In the genomic region with DNA sequence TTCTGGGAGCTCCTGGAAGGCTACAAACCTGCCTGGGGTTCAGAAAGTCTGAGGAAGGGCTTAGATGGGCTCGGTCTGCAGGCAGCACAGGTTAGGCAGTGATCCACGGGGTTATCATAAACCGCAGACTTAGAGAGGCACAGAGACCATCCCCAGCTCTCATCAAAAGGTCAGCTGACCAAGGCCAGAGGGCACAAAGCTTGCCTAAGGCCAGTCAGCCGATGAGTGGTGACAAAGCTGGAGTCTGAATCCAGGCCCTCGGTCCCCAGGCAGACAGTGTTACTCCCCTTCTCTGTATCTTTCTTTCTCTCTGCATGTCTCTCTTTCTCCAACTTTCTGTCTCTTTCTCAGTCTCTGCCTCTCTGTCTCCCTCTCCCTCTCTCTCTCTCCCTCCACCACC, we compare ENCODE assay signal across 22 cellular contexts. TPM values are rescaled to one million over a fixed set of nuclear protein-coding genes. Genes with fewer than 3 reads are reported as not detected.
A peak's percentile ranks its signal among the peaks of the same experiment; 100 is the strongest.
DNase-seq lines count a peak whose midpoint lies in the region; ATAC-seq and TF ChIP-seq lines count a peak whose summit lies in the region.
"Had no signal": no experiment of that assay in that cellular context is flagged by ENCODE, and none has a peak within 500 bp of the region (broad histone marks: within the 10 kb centered on the region; RNA-seq: fewer than 3 reads in every experiment).

No MANE protein-coding gene starts in this region.

- intact Hi-C loops in spleen (cut with DNase I; ENCODE audit: low total_unique reads) = no loop called here

- POLR2A ChIA-PET in WTC11 (lab: Charles Lee) = no interaction called here

- ATAC-seq in GM23338 = peak; percentile 14; the same call in 1 of the 3 replicates
- no peak for ATAC-seq in WTC11
- ATAC-seq: natural killer cell treated with Interleukin-12 subunit alpha and Interleukin-12 subunit beta and Interleukin-15 and Interleukin-18, amount 100 ng/mL, for 72 hours had no signal

- H3K27me3 ChIP-seq in GM23338 (ENCODE audit: insufficient read depth) = no peaks in the 10 kb centered on the region
- no peaks in the 10 kb centered on the region for H3K27me3 ChIP-seq in layer of hippocampus (ENCODE audit: control insufficient read depth, insufficient read depth, low read length)
- peaks cover 0 to 13% (median 0%) of the 10 kb centered on the region in 7 donors for H3K27me3 ChIP-seq in spleen (replicated peaks in 1 of 7)
- H3K27me3 ChIP-seq: BLaER1, vagina had no signal

- H3K4me3 ChIP-seq in GM23338 (no peak overlapping the region), spleen (no peak overlapping the region)
- H3K4me3 ChIP-seq: BLaER1, MG63, skin epidermis, vagina had no signal

- no peak overlapping the region for H3K27ac ChIP-seq in GM23338 (ENCODE audit: low read depth)
- H3K27ac ChIP-seq in layer of hippocampus (ENCODE audit: low read depth, low read length) = peak overlapping the region; percentile 2
- H3K27ac ChIP-seq in spleen = peak overlapping the region in 7 of 8 donors; percentile 9 to 56 (median 42)
- H3K27ac ChIP-seq: BLaER1, skin epidermis, vagina had no signal

- H3K79me2 ChIP-seq in GM23338 (replicated peaks; ENCODE audit: insufficient read depth) = no peaks in the 10 kb centered on the region

- H3K4me1 ChIP-seq in GM23338 (ENCODE audit: insufficient read depth) = peaks cover under 1% of the 10 kb centered on the region; the same call in 1 of the 2 replicates
- H3K4me1 ChIP-seq in spleen = peaks cover 0 to 47% (median 8%) of the 10 kb centered on the region in 6 donors

- H3F3A ChIP-seq in GM23338 (replicated peaks; ENCODE audit: low read depth) = no peaks in the 10 kb centered on the region

- H3K27ac Mint-ChIP-seq in GM23338 (no peak overlapping the region), WTC11 (0 out of 2 replicates have a peak overlapping the region, but pooled peaks have one; percentile 13)
- H3K27ac Mint-ChIP-seq: activated CD4-positive, alpha-beta T cell treated with anti-CD3 and anti-CD28 coated beads, Interleukin-2, amount 10 ng/mL, durations not matched to agents 24 days and 14 days; activated naive CD4-positive, alpha-beta T cell treated with anti-CD3 and anti-CD28 coated beads, Interleukin-2, amount 10 ng/mL, durations not matched to agents 7 days and 5 days; natural killer cell treated with Interleukin-12 subunit alpha and Interleukin-12 subunit beta and Interleukin-15 and Interleukin-18, amount 100 ng/mL, for 72 hours had no signal

- 68 to 83% (median 79%) methylated on average over 5 of the region's 5 CpGs for WGBS in spleen, 5 donors

- peaks cover 12% of the 10 kb centered on the region for H3K4me1 Mint-ChIP-seq in GM23338
- peaks cover 6% of the 10 kb centered on the region for H3K4me1 Mint-ChIP-seq in WTC11
- H3K4me1 Mint-ChIP-seq: activated CD4-positive, alpha-beta T cell treated with anti-CD3 and anti-CD28 coated beads, Interleukin-2, amount 10 ng/mL, durations not matched to agents 24 days and 14 days; activated naive CD4-positive, alpha-beta T cell treated with anti-CD3 and anti-CD28 coated beads, Interleukin-2, amount 10 ng/mL, durations not matched to agents 7 days and 5 days had no signal

- H2AFZ ChIP-seq in GM23338 = no peak overlapping the region

- no peaks in the 10 kb centered on the region for H3K36me3 Mint-ChIP-seq in GM23338 (ENCODE audit: low read depth)
- no peaks in the 10 kb centered on the region for H3K36me3 Mint-ChIP-seq in WTC11
- H3K36me3 Mint-ChIP-seq: activated naive CD4-positive, alpha-beta T cell treated with anti-CD3 and anti-CD28 coated beads, Interleukin-2, amount 10 ng/mL, durations not matched to agents 7 days and 5 days; natural killer cell treated with Interleukin-12 subunit alpha and Interleukin-12 subunit beta and Interleukin-15 and Interleukin-18, amount 100 ng/mL, for 72 hours had no signal

- H3K4me3 Mint-ChIP-seq in GM23338 (no peak overlapping the region), WTC11 (no peak overlapping the region)
- H3K4me3 Mint-ChIP-seq: activated CD4-positive, alpha-beta T cell treated with anti-CD3 and anti-CD28 coated beads, Interleukin-2, amount 10 ng/mL, durations not matched to agents 24 days and 14 days; activated naive CD4-positive, alpha-beta T cell treated with anti-CD3 and anti-CD28 coated beads, Interleukin-2, amount 10 ng/mL, durations not matched to agents 7 days and 5 days; natural killer cell treated with Interleukin-12 subunit alpha and Interleukin-12 subunit beta and Interleukin-15 and Interleukin-18, amount 100 ng/mL, for 72 hours had no signal

- DNase-seq in GM23338 (ENCODE audit: low spot score) (no peak), WTC11 (ENCODE audit: low spot score) (no peak), spleen (no peak), islet precursor cell (no peak), HUDEP-2 (lab: John Stamatoyannopoulos, UW; ENCODE audit: unreplicated experiment in 76 of 76) (no peak), NCI-H226 (no peak)
- DNase-seq in activated CD4-positive, CD25-positive, alpha-beta regulatory T cell (lab: John Stamatoyannopoulos, UW) = no peak
- DNase-seq: activated CD4-positive, alpha-beta T cell treated with anti-CD3 and anti-CD28 coated beads, Interleukin-2, amount 10 ng/mL, durations not matched to agents 24 days and 14 days; activated naive CD4-positive, alpha-beta T cell treated with anti-CD3 and anti-CD28 coated beads, Interleukin-2, amount 10 ng/mL, durations not matched to agents 7 days and 5 days; central memory CD4-positive, alpha-beta T cell; MG63; midbrain; NCI-H2107; stimulated activated CD4-positive, alpha-beta T cell treated with anti-CD3 and anti-CD28 coated beads, Interleukin-2, amount 100 ng/mL, for 24 hours had no signal

- TF ChIP-seq POLR2A in spleen (IDR thresholded peaks at IDR 0.05) = no peak

- H3K36me3 ChIP-seq in GM23338 (ENCODE audit: insufficient read depth) (no peaks in the 10 kb centered on the region), spleen (no peaks in the 10 kb centered on the region)
- H3K36me3 ChIP-seq: BLaER1, MG63, vagina had no signal

- H3K9me3 ChIP-seq in spleen = no peaks in the 10 kb centered on the region
- H3K9me3 ChIP-seq: BLaER1, MG63, vagina had no signal

- H3K9me3 Mint-ChIP-seq in GM23338 (no peaks in the 10 kb centered on the region), WTC11 (no peaks in the 10 kb centered on the region)
- H3K9me3 Mint-ChIP-seq: activated CD4-positive, alpha-beta T cell treated with anti-CD3 and anti-CD28 coated beads, Interleukin-2, amount 10 ng/mL, durations not matched to agents 24 days and 14 days; activated naive CD4-positive, alpha-beta T cell treated with anti-CD3 and anti-CD28 coated beads, Interleukin-2, amount 10 ng/mL, durations not matched to agents 7 days and 5 days; natural killer cell treated with Interleukin-12 subunit alpha and Interleukin-12 subunit beta and Interleukin-15 and Interleukin-18, amount 100 ng/mL, for 72 hours had no signal

- no peaks in the 10 kb centered on the region for H4K20me1 ChIP-seq in GM23338 (replicated peaks; ENCODE audit: insufficient read depth)
- H4K20me1 ChIP-seq: BLaER1 had no signal

- TF ChIP-seq CTCF in GM23338 (conservative IDR thresholded peaks at IDR 0.05; ENCODE audit: low read depth in 2 of 2) (no peak), WTC11 (IDR thresholded peaks at IDR 0.05) (no peak), spleen (IDR thresholded peaks at IDR 0.05 in 8 of 11, conservative IDR thresholded peaks at IDR 0.05 in 3 of 11) (no peak)

- peaks cover 22% of the 10 kb centered on the region for H3K27me3 Mint-ChIP-seq in GM23338 (ENCODE audit: insufficient read depth, low read depth, poor library complexity)
- peaks cover 9% of the 10 kb centered on the region for H3K27me3 Mint-ChIP-seq in WTC11 (ENCODE audit: low read depth)

- no peak overlapping the region for H3K4me2 ChIP-seq in GM23338
- H3K4me2 ChIP-seq: BLaER1 had no signal

- CTCF ChIA-PET in WTC11 (lab: Charles Lee) = interaction anchor here (1.0 to 2.0 kb wide), 3 partner anchors 17 to 77 kb away, joined by 3 to 5 read pairs (median 5); no protein-coding TSS in a partner anchor

- no peaks in the 10 kb centered on the region; the same call in 1 of the 2 replicates for H3K9me2 ChIP-seq in GM23338 (ENCODE audit: insufficient read depth)

TF ChIP-seq in GM23338, 12 proteins besides CTCF, POLR2A, EP300 and RAD21 (continues in another document):
- TF ChIP-seq EZH2phosphoT487 (IDR thresholded peaks at IDR 0.05; ENCODE audit: unreplicated experiment) (no peak), ZNF331 (CRISPR knock-in tag; IDR thresholded peaks at IDR 0.05; ENCODE audit: low read depth) (no peak), STAT1 (IDR thresholded peaks at IDR 0.05; ENCODE audit: unreplicated experiment) (no peak), ETS1 (IDR thresholded peaks at IDR 0.05) (no peak), CREB1 (CRISPR knock-in tag; IDR thresholded peaks at IDR 0.05; ENCODE audit: low read depth) (no peak)

TF ChIP-seq in WTC11, 78 proteins besides CTCF, POLR2A, EP300 and RAD21:
- TF ChIP-seq ZNF512 (CRISPR knock-in tag; IDR thresholded peaks at IDR 0.05; ENCODE audit: borderline replicate concordance) (no peak), GTF2I (CRISPR knock-in tag; conservative IDR thresholded peaks at IDR 0.05) (no peak), ETV6 (CRISPR knock-in tag; IDR thresholded peaks at IDR 0.05) (no peak), ZNF263 (CRISPR knock-in tag; IDR thresholded peaks at IDR 0.05; ENCODE audit: low read depth) (no peak), ZNF671 (CRISPR knock-in tag; IDR thresholded peaks at IDR 0.05) (no peak), FOXP1 (CRISPR knock-in tag; IDR thresholded peaks at IDR 0.05; ENCODE audit: borderline replicate concordance) (no peak), ZNF317 (CRISPR knock-in tag; IDR thresholded peaks at IDR 0.05; ENCODE audit: borderline replicate concordance, low read depth) (no peak), NFYB (CRISPR knock-in tag; conservative IDR thresholded peaks at IDR 0.05; ENCODE audit: low read depth) (no peak)

RNA-seq across cellular contexts. Expression of gene ADCY5, which starts 56.5 kb away (rescaled TPM):
- 10.2 and 10.3 TPM in 2 replicates for total RNA-seq in GM23338 (2014; rRNA removed; shearing (Covaris generic))
- polyA plus RNA-seq in GM23338 (2016; fragmentation: Nextera tagmentation; extraction: Ambion mirVana) (2.4 and 3.5 TPM in 2 replicates), spleen (1 to 10 TPM; 1.7 to 3.7 (median 2.0) TPM)
- total RNA-seq in WTC11 (2021) (23.5 to 28.6 TPM (median 26.8 TPM) in 3 replicates), spleen (10 to 100 TPM in 6 of 7 donors, 1 to 10 TPM in 1; 9.5 to 20.6 (median 13.8) TPM)
- total RNA-seq: activated CD4-positive, alpha-beta T cell treated with anti-CD3 and anti-CD28 coated beads, Interleukin-2, amount 10 ng/mL, durations not matched to agents 24 days and 14 days; natural killer cell treated with Interleukin-12 subunit alpha and Interleukin-12 subunit beta and Interleukin-15 and Interleukin-18, amount 100 ng/mL, for 72 hours; NCI-H460; RPMI7951; T-helper 2 cell treated with Interferon-gamma antibody and Interleukin-4, amounts not matched to agents 100 ng/mL and 5 ng/mL, for 36 hours had no signal
